In the genomic region with DNA sequence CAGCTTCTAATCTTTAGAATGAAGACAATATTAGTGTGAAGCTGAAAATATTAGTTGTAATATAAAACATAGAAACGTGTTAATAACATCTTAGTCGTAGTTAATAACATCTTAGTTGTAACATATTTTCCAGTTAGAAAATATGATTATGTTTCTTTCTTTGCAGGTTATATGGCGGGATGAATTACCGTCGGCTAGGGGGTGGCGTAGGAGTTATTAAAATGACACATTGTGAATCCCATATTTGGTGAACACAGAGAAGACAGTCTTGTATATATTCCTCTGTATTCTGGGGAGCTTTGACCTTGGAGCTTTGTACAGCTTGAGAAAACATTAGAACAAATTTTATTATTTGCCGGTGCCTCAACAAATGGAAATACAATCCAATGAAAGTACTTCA, we compare ENCODE assay signal across 35 cellular contexts.
"Had no signal": no experiment of that assay in that cellular context is flagged by ENCODE, and none has a peak within 500 bp of the region (broad histone marks: within the 10 kb centered on the region; RNA-seq: fewer than 3 reads in every experiment).

No MANE protein-coding gene starts in this region.

- H3K4me3 ChIP-seq: MG63 had no signal

- H3K27me3 ChIP-seq: MG63 had no signal

- H3K9me3 ChIP-seq: MG63 had no signal

- DNase-seq: Kasumi-1, MG63, MM.1S, MV-4-11, NCI-H1048, NCI-H1092, NCI-H1092 treated with DMSO at 0.1 percent for 48 hours, NCI-H1105, NCI-H1105 treated with DMSO at 0.1 percent for 48 hours, NCI-H1417, NCI-H1417 treated with DMSO at 0.1 percent for 48 hours, NCI-H1436, NCI-H1436 treated with DMSO at 0.1 percent for 48 hours, NCI-H146, NCI-H1694, NCI-H1694 treated with DMSO at 0.1 percent for 48 hours, NCI-H187, NCI-H187 treated with DMSO at 0.1 percent for 48 hours, NCI-H2029, NCI-H2029 treated with DMSO at 0.1 percent for 48 hours, NCI-H2081, NCI-H2081 treated with DMSO at 0.1 percent for 48 hours, NCI-H2107, NCI-H2171, NCI-H2171 treated with DMSO at 0.1 percent for 48 hours, NCI-H2227 treated with DMSO at 0.1 percent for 48 hours, NCI-H226, NCI-H345, NCI-H446, NCI-H446 treated with DMSO at 0.1 percent for 48 hours, NCI-H510A, NCI-H510A treated with DMSO at 0.1 percent for 48 hours, NCI-H524, NCI-H524 treated with DMSO at 0.1 percent for 48 hours, NCI-H526 had no signal
